In genomic region chr19:45349126-45349415, GRCh38 we compare ENCODE assay signal across 2 cellular contexts.
TF ChIP-seq lines count a peak whose summit lies in the region.

No MANE protein-coding gene starts in this region.

TF ChIP-seq in HEK293, 187 proteins besides CTCF, POLR2A, EP300 and RAD21:
- peak; percentile 96 for TF ChIP-seq BCL11B (tag by site-specific recombination; IDR thresholded peaks at IDR 0.05; ENCODE audit: low read depth)
- TF ChIP-seq ZNF169 (tag by site-specific recombination; IDR thresholded peaks at IDR 0.05) = no peak
- TF ChIP-seq ZBTB7A (tag by site-specific recombination; IDR thresholded peaks at IDR 0.05; ENCODE audit: low read depth) = 0 out of 2 replicates have a peak, but pooled peaks have one; percentile 37
- no peak for TF ChIP-seq ZNF274 (IDR thresholded peaks at IDR 0.05; ENCODE audit: low read length)
- no peak for TF ChIP-seq ZNF274 (tag by site-specific recombination; IDR thresholded peaks at IDR 0.05; ENCODE audit: borderline replicate concordance)
- TF ChIP-seq BCL11A (tag by site-specific recombination; IDR thresholded peaks at IDR 0.05; ENCODE audit: low read depth) = peak; percentile 94
- no peak for TF ChIP-seq MEIS1 (CRISPR knock-in tag; IDR thresholded peaks at IDR 0.05; ENCODE audit: borderline replicate concordance)
- TF ChIP-seq KLF7 (tag by site-specific recombination; IDR thresholded peaks at IDR 0.05; ENCODE audit: borderline replicate concordance) = no peak
- no peak for TF ChIP-seq ZBTB1 (tag by site-specific recombination; IDR thresholded peaks at IDR 0.05)
- TF ChIP-seq ZFHX2 (tag by site-specific recombination; conservative IDR thresholded peaks at IDR 0.05) = no peak
- peak; percentile 4; the same call in 1 of the 2 replicates for TF ChIP-seq ZXDB (tag by site-specific recombination; IDR thresholded peaks at IDR 0.05)
- no peak for TF ChIP-seq ZNF76 (tag by site-specific recombination; IDR thresholded peaks at IDR 0.05; ENCODE audit: borderline replicate concordance, low read depth)
- no peak for TF ChIP-seq ZNF426 (tag by site-specific recombination; IDR thresholded peaks at IDR 0.05)

TF ChIP-seq in K562, 482 proteins besides CTCF, POLR2A, EP300 and RAD21:
- TF ChIP-seq CBX3 (IDR thresholded peaks at IDR 0.05; ENCODE audit: borderline replicate concordance in 1 of 2, low read length in 2 of 2) (no peak), SUPT5H (IDR thresholded peaks at IDR 0.05) (peak; percentile 56; the same call in 1 of the 2 replicates), POLR2B (IDR thresholded peaks at IDR 0.05; ENCODE audit: low read depth, partially characterized antibody) (peak; percentile 40), TFAM (CRISPR knock-in tag; conservative IDR thresholded peaks at IDR 0.05) (no peak), FOXA3 (CRISPR knock-in tag; conservative IDR thresholded peaks at IDR 0.05 in 1 of 2, IDR thresholded peaks at IDR 0.05 in 1 of 2) (0 out of 4 replicates have a peak, but pooled peaks of 1 of the 2 experiments have one; percentile 20), NR2C2 (CRISPR knock-in tag; IDR thresholded peaks at IDR 0.05) (peak; percentile 64; the same call in 1 of the 2 replicates), NR2C2 (tag; IDR thresholded peaks at IDR 0.05) (peak; percentile 26; the same call in 1 of the 2 replicates), USF1 (CRISPR knock-in tag; IDR thresholded peaks at IDR 0.05) (0 out of 2 replicates have a peak, but pooled peaks have one; percentile 12), NR2C1 (IDR thresholded peaks at IDR 0.05) (peak; percentile 78), NR2C1 (tag; IDR thresholded peaks at IDR 0.05) (peak; percentile 74; the same call in 1 of the 2 replicates)
TF ChIP-seq in K562: peak in this region for 6.
